In genomic region chr6:108242721-108243120, GRCh38 we compare ENCODE assay signal across 23 cellular contexts.
"Had no signal": no experiment of that assay in that cellular context is flagged by ENCODE, and none has a peak within 500 bp of the region (broad histone marks: within the 10 kb centered on the region; RNA-seq: fewer than 3 reads in every experiment).

No MANE protein-coding gene starts in this region.

- ATAC-seq: effector memory CD8-positive, alpha-beta T cell; gastrocnemius medialis; left lobe of liver; natural killer cell treated with Interleukin-12 subunit alpha and Interleukin-12 subunit beta and Interleukin-15 and Interleukin-18, amount 100 ng/mL, for 72 hours; sciatic nerve; stimulated activated effector memory CD8-positive, alpha-beta T cell treated with anti-CD3 and anti-CD28 coated beads, Interleukin-12 subunit alpha, Interleukin-12 subunit beta, amount 100 ng/mL, for 72 hours had no signal

- H3K27me3 ChIP-seq: gastrocnemius medialis, right atrium auricular region, stomach, thyroid gland, vagina had no signal

- H3K27me3 Mint-ChIP-seq: effector memory CD8-positive, alpha-beta T cell; memory B cell; naive B cell; natural killer cell treated with Interleukin-12 subunit alpha and Interleukin-12 subunit beta and Interleukin-15 and Interleukin-18, amount 100 ng/mL, for 72 hours had no signal

- H3K9me3 ChIP-seq: gastrocnemius medialis, prostate gland, right atrium auricular region, thyroid gland, vagina had no signal

- H3K4me3 ChIP-seq: gastrocnemius medialis, lung, prostate gland, right atrium auricular region, stomach, thyroid gland, vagina had no signal

- FAIRE-seq: kidney had no signal

- H3K4me3 Mint-ChIP-seq: effector memory CD8-positive, alpha-beta T cell; memory B cell; natural killer cell treated with Interleukin-12 subunit alpha and Interleukin-12 subunit beta and Interleukin-15 and Interleukin-18, amount 100 ng/mL, for 72 hours; neural crest cell; stimulated activated effector memory CD8-positive, alpha-beta T cell treated with anti-CD3 and anti-CD28 coated beads, Interleukin-12 subunit alpha, Interleukin-12 subunit beta, amount 100 ng/mL, for 72 hours had no signal

- DNase-seq: cortex of kidney; effector memory CD8-positive, alpha-beta T cell; foreskin fibroblast; gastrocnemius medialis; head of caudate nucleus; kidney; naive B cell; stimulated activated CD4-positive, alpha-beta T cell treated with anti-CD3 and anti-CD28 coated beads, Interleukin-2, amount 100 ng/mL, for 24 hours; stimulated activated CD4-positive, alpha-beta T cell treated with anti-CD3 and anti-CD28 coated beads, Interleukin-4, amount 100 ng/mL, for 24 hours; stimulated activated naive CD4-positive, alpha-beta T cell treated with Interleukin-2 at 50 U/mL for 16 hours; stomach; thyroid gland; trophoblast cell had no signal

- H3K27ac ChIP-seq: gastrocnemius medialis, prostate gland, right atrium auricular region, stomach, thyroid gland, vagina had no signal

- H3K36me3 ChIP-seq: prostate gland, right atrium auricular region, thyroid gland, vagina had no signal

- H3K4me1 ChIP-seq: gastrocnemius medialis, right atrium auricular region had no signal

- H3K27ac Mint-ChIP-seq: natural killer cell treated with Interleukin-12 subunit alpha and Interleukin-12 subunit beta and Interleukin-15 and Interleukin-18, amount 100 ng/mL, for 72 hours; stimulated activated effector memory CD8-positive, alpha-beta T cell treated with anti-CD3 and anti-CD28 coated beads, Interleukin-12 subunit alpha, Interleukin-12 subunit beta, amount 100 ng/mL, for 72 hours had no signal

- H3K9me3 Mint-ChIP-seq: effector memory CD8-positive, alpha-beta T cell had no signal
